4 cellular contexts compared by ENCODE assay signal in the genomic region with DNA sequence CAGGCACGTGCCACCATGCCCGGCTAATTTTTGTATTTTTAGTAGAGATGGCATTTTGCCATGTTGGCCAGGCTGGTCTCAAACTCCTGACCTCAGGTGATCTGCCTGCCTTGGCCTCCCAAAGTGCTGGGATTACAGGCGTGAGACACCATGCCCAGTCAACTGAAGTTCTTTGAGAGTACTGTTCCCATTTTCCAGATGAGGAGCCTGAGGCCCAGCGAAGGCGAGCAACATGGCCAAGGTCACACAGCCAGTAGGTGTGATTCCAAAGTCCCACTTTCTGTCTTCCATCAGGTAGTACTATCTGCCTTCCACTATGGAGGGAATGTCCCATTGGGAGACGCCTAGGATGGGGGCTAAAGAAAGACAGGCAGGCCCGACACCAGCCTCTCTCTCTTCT. TPM values are rescaled to one million over a fixed set of nuclear protein-coding genes. Genes with fewer than 3 reads are reported as not detected.
"Had no signal": no experiment of that assay in that cellular context is flagged by ENCODE, and none has a peak within 500 bp of the region (broad histone marks: within the 10 kb centered on the region; RNA-seq: fewer than 3 reads in every experiment).

No MANE protein-coding gene starts in this region.

RNA-seq across cellular contexts. Expression of a gene that starts 43.5 kb away (rescaled TPM):
- polyA plus RNA-seq: IgD-negative memory B cell had no signal

RNA-seq across cellular contexts. Expression of a gene that starts 49.2 kb away (rescaled TPM):
- total RNA-seq: H9, HT-29 had no signal
- polyA plus RNA-seq: GM23338, IgD-negative memory B cell had no signal
